16 cellular contexts compared by ENCODE assay signal in genomic region chr20:62799459-62799858, GRCh38.
"Had no signal": no experiment of that assay in that cellular context is flagged by ENCODE, and none has a peak within 500 bp of the region (broad histone marks: within the 10 kb centered on the region; RNA-seq: fewer than 3 reads in every experiment).

No MANE protein-coding gene starts in this region.

- H3K27me3 ChIP-seq: gastrocnemius medialis, heart left ventricle, ovary, stomach had no signal

- H3K4me3 Mint-ChIP-seq: activated naive CD8-positive, alpha-beta T cell treated with anti-CD3 and anti-CD28 coated beads, Interleukin-2, amount 10 ng/mL, durations not matched to agents 7 days and 5 days; WTC11 had no signal

- DNase-seq: activated CD4-positive, alpha-beta T cell treated with anti-CD3 and anti-CD28 coated beads for 48 hours; activated CD8-positive, alpha-beta memory T cell treated with anti-CD3 and anti-CD28 coated beads, Interleukin-2, amount 50 U/mL, for 48 hours; activated gamma-delta T cell treated with Interleukin-2 at 50 U/mL for 16 hours; activated naive CD8-positive, alpha-beta T cell treated with anti-CD3 and anti-CD28 coated beads, Interleukin-2, amount 10 ng/mL, durations not matched to agents 7 days and 5 days; anterior cingulate cortex; erythroblast; gastrocnemius medialis; heart left ventricle; immature natural killer cell; mesenchymal stem cell; stomach; T-helper 2 cell had no signal

- H3K9me3 Mint-ChIP-seq: activated naive CD8-positive, alpha-beta T cell treated with anti-CD3 and anti-CD28 coated beads, Interleukin-2, amount 10 ng/mL, durations not matched to agents 7 days and 5 days; immature natural killer cell; WTC11 had no signal

- H3K36me3 ChIP-seq: ovary had no signal

- H3K9me3 ChIP-seq: gastrocnemius medialis, heart left ventricle, ovary, stomach, thoracic aorta had no signal

- H3K27me3 Mint-ChIP-seq: activated naive CD8-positive, alpha-beta T cell treated with anti-CD3 and anti-CD28 coated beads, Interleukin-2, amount 10 ng/mL, durations not matched to agents 7 days and 5 days had no signal

- H3K27ac Mint-ChIP-seq: activated naive CD8-positive, alpha-beta T cell treated with anti-CD3 and anti-CD28 coated beads, Interleukin-2, amount 10 ng/mL, durations not matched to agents 7 days and 5 days; WTC11 had no signal

- ATAC-seq: gastrocnemius medialis, heart left ventricle, sciatic nerve, WTC11 had no signal

- H3K4me3 ChIP-seq: gastrocnemius medialis, heart left ventricle, ovary, stomach, thoracic aorta had no signal

- H3K27ac ChIP-seq: heart left ventricle, ovary, stomach, thoracic aorta had no signal
